In genomic region chr17:82224666-82225065, GRCh38 we compare ENCODE assay signal across 17 cellular contexts. TPM values are rescaled to one million over a fixed set of nuclear protein-coding genes. Genes with fewer than 3 reads are reported as not detected.
DNase-seq lines count a peak whose midpoint lies in the region; ATAC-seq and TF ChIP-seq lines count a peak whose summit lies in the region.
"Had no signal": no experiment of that assay in that cellular context is flagged by ENCODE, and none has a peak within 500 bp of the region (broad histone marks: within the 10 kb centered on the region; RNA-seq: fewer than 3 reads in every experiment).

No MANE protein-coding gene starts in this region.

- H3K4me1 ChIP-seq in cardiac muscle cell (ENCODE audit: low read depth) (peaks cover 17% of the 10 kb centered on the region), neuronal stem cell (ENCODE audit: control insufficient read depth in 2 of 2, insufficient read depth in 1 of 2, low read depth in 1 of 2, low read length in 2 of 2) (peaks cover 2 to 5% of the 10 kb centered on the region in 2 donors), gastrocnemius medialis (peaks cover 28 to 30% of the 10 kb centered on the region in 2 donors)

- H2BK5ac ChIP-seq in neuronal stem cell (ENCODE audit: low read length): no peak overlapping the region

- H3K23ac ChIP-seq in neuronal stem cell (ENCODE audit: low read depth, low read length, poor library complexity): no peak overlapping the region

- H3K27ac ChIP-seq in cardiac muscle cell: peak overlapping the region; percentile 75
- peak overlapping the region; percentile 99 for H3K27ac ChIP-seq in RWPE1
- H3K27ac ChIP-seq in neuronal stem cell (replicated peaks; ENCODE audit: low read length): no peak overlapping the region
- H3K27ac ChIP-seq in gastrocnemius medialis: peak overlapping the region; percentile 82 to 98 (median 92)
- H3K27ac ChIP-seq in CD4-positive, alpha-beta T cell (ENCODE audit: low read depth, low read length): no peak overlapping the region
- H3K27ac ChIP-seq: C4-2B had no signal

- peak overlapping the region; percentile 68 for H4K91ac ChIP-seq in neuronal stem cell (ENCODE audit: low read depth, low read length, poor library complexity)

- H3K18ac ChIP-seq in neuronal stem cell (ENCODE audit: low read length): no peak overlapping the region

- H3K14ac ChIP-seq in neuronal stem cell (ENCODE audit: low read length): no peak overlapping the region

- H2BK15ac ChIP-seq in neuronal stem cell (ENCODE audit: low read length): no peak overlapping the region

- TF ChIP-seq CTCF in cardiac muscle cell (IDR thresholded peaks at IDR 0.05; ENCODE audit: low read depth, low read length) (no peak), RWPE1 (conservative IDR thresholded peaks at IDR 0.05; ENCODE audit: low read depth) (no peak), gastrocnemius medialis (IDR thresholded peaks at IDR 0.05 in 4 of 5, conservative IDR thresholded peaks at IDR 0.05 in 1 of 5) (no peak)
- TF ChIP-seq CTCF in CD4-positive, alpha-beta T cell (IDR thresholded peaks at IDR 0.05): no peak

- H2AK5ac ChIP-seq in neuronal stem cell (ENCODE audit: low read depth, low read length): no peak overlapping the region

- H3K4me2 ChIP-seq in neuronal stem cell (ENCODE audit: insufficient read depth, low read length, poor library complexity, severe bottlenecking): no peak overlapping the region

- no peak overlapping the region for H3K4ac ChIP-seq in neuronal stem cell (ENCODE audit: low read length)

- H3K27me3 ChIP-seq in cardiac muscle cell (no peaks in the 10 kb centered on the region), neuronal stem cell (ENCODE audit: control insufficient read depth in 3 of 3, insufficient read depth in 3 of 3, low read depth in 1 of 3, low read length in 3 of 3) (peaks cover 14 to 38% (median 28%) of the 10 kb centered on the region in 3 experiments), gastrocnemius medialis (no peaks in the 10 kb centered on the region)
- H3K27me3 ChIP-seq in CD4-positive, alpha-beta T cell (ENCODE audit: control insufficient read depth, insufficient read depth, low read length): no peaks in the 10 kb centered on the region

- no CpG with 5 or more reads among the region's 8 CpGs for WGBS in neuronal stem cell (ENCODE audit: extremely low coverage in 2 of 2, insufficient read length in 2 of 2, insufficient replicate concordance in 1 of 2), 2 donors

- H3K9ac ChIP-seq in neuronal stem cell (ENCODE audit: low read depth, low read length, poor library complexity): no peak overlapping the region

- no peak overlapping the region for H3K27ac Mint-ChIP-seq in CD4-positive, alpha-beta T cell
- H3K27ac Mint-ChIP-seq: IgD-negative memory B cell had no signal

- peaks cover 10% of the 10 kb centered on the region for H3K4me1 Mint-ChIP-seq in CD4-positive, alpha-beta T cell (ENCODE audit: low read depth)
- H3K4me1 Mint-ChIP-seq: IgD-negative memory B cell had no signal

- no peak overlapping the region for H3K4me3 ChIP-seq in cardiac muscle cell
- no peak overlapping the region for H3K4me3 ChIP-seq in neuronal stem cell (ENCODE audit: low read length in 2 of 2)
- no peak overlapping the region for H3K4me3 ChIP-seq in gastrocnemius medialis

- H3K9me3 Mint-ChIP-seq in CD4-positive, alpha-beta T cell: no peaks in the 10 kb centered on the region
- H3K9me3 Mint-ChIP-seq: CD4-positive, alpha-beta memory T cell; IgD-negative memory B cell had no signal

- POLR2A ChIA-PET in RWPE1 (lab: Yijun Ruan, JAX; ENCODE audit: low non-redundant PET): no interaction called here
- POLR2A ChIA-PET in CD4-positive, alpha-beta T cell (lab: Charles Lee): no interaction called here

- no peaks in the 10 kb centered on the region for H3K36me3 Mint-ChIP-seq in CD4-positive, alpha-beta T cell (ENCODE audit: low read depth)
- H3K36me3 Mint-ChIP-seq: CD4-positive, alpha-beta memory T cell; IgD-negative memory B cell had no signal

- H2BK12ac ChIP-seq in neuronal stem cell (ENCODE audit: low read length): no peak overlapping the region

- H3K27me3 Mint-ChIP-seq in CD4-positive, alpha-beta T cell: no peaks in the 10 kb centered on the region
- H3K27me3 Mint-ChIP-seq: CD4-positive, alpha-beta memory T cell; IgD-negative memory B cell had no signal

- no peaks in the 10 kb centered on the region for H3K79me1 ChIP-seq in neuronal stem cell (ENCODE audit: low read depth, low read length)

- no peak overlapping the region for H4K8ac ChIP-seq in neuronal stem cell (ENCODE audit: low read depth, low read length)

- no peak overlapping the region for H3K4me3 Mint-ChIP-seq in CD4-positive, alpha-beta T cell
- H3K4me3 Mint-ChIP-seq: CD4-positive, alpha-beta memory T cell had no signal

- H3K36me3 ChIP-seq in cardiac muscle cell (no peaks in the 10 kb centered on the region), neuronal stem cell (replicated peaks in 1 of 2; ENCODE audit: control insufficient read depth in 2 of 2, insufficient read depth in 2 of 2, low read length in 2 of 2) (no peaks in the 10 kb centered on the region), gastrocnemius medialis (no peaks in the 10 kb centered on the region)

- no peak overlapping the region for H2AFZ ChIP-seq in neuronal stem cell (ENCODE audit: low read length)

- CTCF ChIA-PET in RWPE1 (lab: Yijun Ruan, JAX): no interaction called here
- CTCF ChIA-PET in CD4-positive, alpha-beta T cell (lab: Charles Lee): no interaction called here

- in situ Hi-C loops in gastrocnemius medialis (cut with MboI; ENCODE audit: low sequenced_read_pairs in 4 of 4) (no loop called here), ACHN (cut with HindIII; ENCODE audit: low pct_ligation_motif_present, low pct_unique_long_range_greater_than_20kb, low sequenced_read_pairs) (no loop called here)

- ATAC-seq in left cardiac atrium (no peak), gastrocnemius medialis (no peak), GM19328 (IDR thresholded peaks at IDR 0.05; ENCODE audit: unreplicated experiment) (no peak)
- ATAC-seq in CD4-positive, alpha-beta T cell (ENCODE audit: poor library complexity): no peak
- ATAC-seq: HCT116 had no signal

- intact Hi-C loops in left cardiac atrium (cut with DNase I) (no loop called here), gastrocnemius medialis (cut with DNase I; ENCODE audit: low total_unique reads) (no loop called here)
- intact Hi-C loops in CD4-positive, alpha-beta T cell (cut with DNase I, micrococcal nuclease): no loop called here

- no peak for TF ChIP-seq POLR2A in gastrocnemius medialis (IDR thresholded peaks at IDR 0.05)

- no peaks in the 10 kb centered on the region for H3K9me3 ChIP-seq in cardiac muscle cell (ENCODE audit: low read depth)
- H3K9me3 ChIP-seq in neuronal stem cell (replicated peaks in 1 of 2; ENCODE audit: control insufficient read depth in 2 of 2, insufficient read depth in 1 of 2, low read depth in 1 of 2, low read length in 2 of 2): no peaks in the 10 kb centered on the region
- no peaks in the 10 kb centered on the region for H3K9me3 ChIP-seq in gastrocnemius medialis
- H3K9me3 ChIP-seq in CD4-positive, alpha-beta T cell (ENCODE audit: control insufficient read depth, low read length): no peaks in the 10 kb centered on the region

- no peak for DNase-seq in cardiac muscle cell (ENCODE audit: low read depth in 1 of 2, low spot score in 1 of 2)
- DNase-seq in left cardiac atrium: no peak
- no peak for DNase-seq in RWPE1 (ENCODE audit: low spot score)
- no peak for DNase-seq in neuronal stem cell (ENCODE audit: low spot score)
- DNase-seq in gastrocnemius medialis: no peak
- DNase-seq in ACHN: no peak
- no peak for DNase-seq in CD4-positive, alpha-beta T cell
- DNase-seq: Calu3; CD4-positive, alpha-beta memory T cell; DMS79 treated with DMSO at 0.1 percent for 48 hours; GF-D8; GOT3; H7 had no signal

- H2BK120ac ChIP-seq in neuronal stem cell (ENCODE audit: low read depth, low read length): no peak overlapping the region

RNA-seq across cellular contexts. Expression of gene SLC16A3, which starts 4.2 kb away (rescaled TPM):
- total RNA-seq in cardiac muscle cell (313 and 327 TPM in 2 replicates), left cardiac atrium (10 to 100 TPM; 18.4 to 35.7 TPM), gastrocnemius medialis (100 to 1,000 TPM in 2 of 4 donors, 10 to 100 TPM in 2; 46.0 to 173 (median 126) TPM)
- polyA plus RNA-seq in cardiac muscle cell: 55.6 and 63.2 TPM in 2 replicates
- polyA plus RNA-seq in neuronal stem cell (2013, experiment 1 of 2): 3.5 TPM
- polyA plus RNA-seq in neuronal stem cell (2013, experiment 2 of 2): 3.2 TPM
- 10 to 100 TPM; 93.4 to 99.0 TPM for total RNA-seq in CD4-positive, alpha-beta T cell

RNA-seq across cellular contexts. Expression of gene CCDC57, which starts 12.0 kb away (rescaled TPM):
- 28.3 and 46.2 TPM in 2 replicates for total RNA-seq in cardiac muscle cell
- 53.5 and 56.0 TPM in 2 replicates for polyA plus RNA-seq in cardiac muscle cell
- total RNA-seq in left cardiac atrium: 10 to 100 TPM; 11.9 to 17.2 TPM
- polyA plus RNA-seq in neuronal stem cell (2013, experiment 1 of 2): 26.0 TPM
- polyA plus RNA-seq in neuronal stem cell (2013, experiment 2 of 2): 24.0 TPM
- total RNA-seq in gastrocnemius medialis: 10 to 100 TPM in 1 of 4 donors, 1 to 10 TPM in 3; 3.7 to 11.3 (median 5.1) TPM
- 100 to 1,000 TPM; 129 to 135 TPM for total RNA-seq in CD4-positive, alpha-beta T cell

RNA-seq across cellular contexts. Expression of gene CSNK1D, which starts 48.8 kb away (rescaled TPM):
- total RNA-seq in cardiac muscle cell (40.3 and 53.1 TPM in 2 replicates), left cardiac atrium (10 to 100 TPM; 63.6 to 88.2 TPM), gastrocnemius medialis (10 to 100 TPM; 34.0 to 55.2 (median 47.3) TPM)
- 106 and 134 TPM in 2 replicates for polyA plus RNA-seq in cardiac muscle cell
- polyA plus RNA-seq in neuronal stem cell (2013, experiment 1 of 2): 70.3 TPM
- polyA plus RNA-seq in neuronal stem cell (2013, experiment 2 of 2): 72.1 TPM
- 100 to 1,000 TPM; 277 to 286 TPM for total RNA-seq in CD4-positive, alpha-beta T cell

Comparison
In these comparisons a context has a peak if more than half of its experiments do, and no peak if none do; other contexts are left out.
1. H3K27ac ChIP-seq: peak in cardiac muscle cell (single experiment), RWPE1 (single experiment) and gastrocnemius medialis (4 of 4); none in neuronal stem cell (single experiment) and CD4-positive, alpha-beta T cell (single experiment).